1 cellular context compared by ENCODE assay signal in the genomic region with DNA sequence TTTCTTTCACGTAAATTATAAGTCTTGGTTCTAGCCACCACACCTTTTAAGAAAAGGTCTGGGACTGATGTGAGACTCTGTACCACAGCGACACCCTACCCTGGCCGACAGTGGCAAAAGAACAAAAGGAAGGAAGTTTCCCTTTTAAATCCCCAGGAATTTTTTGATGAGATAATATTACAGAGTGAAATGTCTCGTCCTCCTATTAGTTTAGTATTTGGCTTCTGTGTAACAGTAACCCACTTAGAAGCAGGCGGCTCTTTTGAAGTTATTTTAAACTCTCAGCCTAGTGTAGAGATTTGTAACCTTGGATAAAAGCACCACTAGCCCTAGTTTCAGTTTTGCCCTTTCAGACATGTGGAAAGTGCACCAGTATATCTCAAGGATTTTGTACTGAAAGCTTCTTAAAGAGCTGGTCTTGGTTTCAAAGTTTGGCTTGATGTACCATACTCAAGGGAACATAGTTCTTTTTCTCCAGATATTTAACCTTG.
TF ChIP-seq lines count a peak whose summit lies in the region.

No MANE protein-coding gene starts in this region.

TF ChIP-seq in HEK293, 187 proteins besides CTCF, POLR2A, EP300 and RAD21 (continued from another document):
- peak; percentile 94 for TF ChIP-seq TCF7L2 (IDR thresholded peaks at IDR 0.05; ENCODE audit: borderline replicate concordance, low read depth, low read length)
- TF ChIP-seq ZNF830 (tag by site-specific recombination; IDR thresholded peaks at IDR 0.05; ENCODE audit: low read depth): no peak
- no peak for TF ChIP-seq ZNF223 (tag by site-specific recombination; IDR thresholded peaks at IDR 0.05)
- TF ChIP-seq ZNF114 (tag by site-specific recombination; IDR thresholded peaks at IDR 0.05): no peak
- no peak for TF ChIP-seq ZBTB21 (tag by site-specific recombination; IDR thresholded peaks at IDR 0.05)
- TF ChIP-seq, protein P1, sequence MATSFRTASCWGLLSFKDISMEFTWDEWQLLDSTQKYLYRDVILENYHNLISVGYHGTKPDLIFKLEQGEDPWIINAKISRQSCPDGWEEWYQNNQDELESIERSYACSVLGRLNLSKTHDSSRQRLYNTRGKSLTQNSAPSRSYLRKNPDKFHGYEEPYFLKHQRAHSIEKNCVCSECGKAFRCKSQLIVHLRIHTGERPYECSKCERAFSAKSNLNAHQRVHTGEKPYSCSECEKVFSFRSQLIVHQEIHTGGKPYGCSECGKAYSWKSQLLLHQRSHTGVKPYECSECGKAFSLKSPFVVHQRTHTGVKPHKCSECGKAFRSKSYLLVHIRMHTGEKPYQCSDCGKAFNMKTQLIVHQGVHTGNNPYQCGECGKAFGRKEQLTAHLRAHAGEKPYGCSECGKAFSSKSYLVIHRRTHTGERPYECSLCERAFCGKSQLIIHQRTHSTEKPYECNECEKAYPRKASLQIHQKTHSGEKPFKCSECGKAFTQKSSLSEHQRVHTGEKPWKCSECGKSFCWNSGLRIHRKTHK (tag by site-specific recombination; IDR thresholded peaks at IDR 0.05): no peak
- peak; percentile 71 for TF ChIP-seq PRDM1 (tag by site-specific recombination; IDR thresholded peaks at IDR 0.05)
- no peak for TF ChIP-seq ZFP41 (tag by site-specific recombination; IDR thresholded peaks at IDR 0.05; ENCODE audit: borderline replicate concordance)
- TF ChIP-seq ZNF626 (tag by site-specific recombination; IDR thresholded peaks at IDR 0.05): no peak
- peak; percentile 89 for TF ChIP-seq ZFP69B (tag by site-specific recombination; IDR thresholded peaks at IDR 0.05)
- TF ChIP-seq, protein P2, sequence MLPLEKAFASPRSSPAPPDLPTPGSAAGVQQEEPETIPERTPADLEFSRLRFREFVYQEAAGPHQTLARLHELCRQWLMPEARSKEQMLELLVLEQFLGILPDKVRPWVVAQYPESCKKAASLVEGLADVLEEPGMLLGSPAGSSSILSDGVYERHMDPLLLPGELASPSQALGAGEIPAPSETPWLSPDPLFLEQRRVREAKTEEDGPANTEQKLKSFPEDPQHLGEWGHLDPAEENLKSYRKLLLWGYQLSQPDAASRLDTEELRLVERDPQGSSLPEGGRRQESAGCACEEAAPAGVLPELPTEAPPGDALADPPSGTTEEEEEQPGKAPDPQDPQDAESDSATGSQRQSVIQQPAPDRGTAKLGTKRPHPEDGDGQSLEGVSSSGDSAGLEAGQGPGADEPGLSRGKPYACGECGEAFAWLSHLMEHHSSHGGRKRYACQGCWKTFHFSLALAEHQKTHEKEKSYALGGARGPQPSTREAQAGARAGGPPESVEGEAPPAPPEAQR (tag by site-specific recombination; IDR thresholded peaks at IDR 0.05): no peak
- peak; percentile 96 for TF ChIP-seq ZNF692 (tag by site-specific recombination; IDR thresholded peaks at IDR 0.05)
